1 cellular context compared by ENCODE assay signal in genomic region chr1:229397762-229398161, GRCh38.
TF ChIP-seq lines count a peak whose summit lies in the region.

No MANE protein-coding gene starts in this region.

TF ChIP-seq in K562, 482 proteins besides CTCF, POLR2A, EP300 and RAD21 (continued from another document):
- TF ChIP-seq ZNF324 (CRISPR knock-in tag; IDR thresholded peaks at IDR 0.05) (no peak), ATF4 (CRISPR knock-in tag; IDR thresholded peaks at IDR 0.05) (0 out of 2 replicates have a peak, but pooled peaks have one; percentile 26), SPI1 (IDR thresholded peaks at IDR 0.05; ENCODE audit: borderline replicate concordance, low read depth, low read length) (peak; percentile 16; the same call in 1 of the 2 replicates), RCOR1 (IDR thresholded peaks at IDR 0.05; ENCODE audit: borderline replicate concordance in 1 of 2, low read depth in 2 of 2, low read length in 2 of 2) (no peak), CEBPG (CRISPR knock-in tag; IDR thresholded peaks at IDR 0.05) (no peak; the same call in 1 of the 2 replicates), CEBPG (tag; conservative IDR thresholded peaks at IDR 0.05 in 1 of 2, IDR thresholded peaks at IDR 0.05 in 1 of 2) (0 out of 4 replicates have a peak, but pooled peaks of 1 of the 2 experiments have one; percentile 37), CBX5 (IDR thresholded peaks at IDR 0.05; ENCODE audit: borderline replicate concordance, low read depth) (no peak)
